33 cellular contexts compared by ENCODE assay signal in genomic region chr18:59318460-59318859, GRCh38. TPM values are rescaled to one million over a fixed set of nuclear protein-coding genes. Genes with fewer than 3 reads are reported as not detected.
"Had no signal": no experiment of that assay in that cellular context is flagged by ENCODE, and none has a peak within 500 bp of the region (broad histone marks: within the 10 kb centered on the region; RNA-seq: fewer than 3 reads in every experiment).

CPLX4 (minus strand) TSS chr18:59318649; CDS start chr18:59318462, 187 bp downstream.

- H3K4me2 ChIP-seq: smooth muscle cell had no signal

- DNase-seq: hippocampal formation; immature natural killer cell; kidney; left colon; left lung; lower lobe of right lung; mammary epithelial cell; mesenchymal stem cell; naive thymus-derived CD8-positive, alpha-beta T cell; occipital lobe; psoas muscle; right lobe of liver; stimulated activated CD4-positive, alpha-beta T cell treated with anti-CD3 and anti-CD28 coated beads, Interleukin-1b, Interleukin-23, amount 100 ng/mL, for 48 hours; stimulated activated CD4-positive, alpha-beta T cell treated with anti-CD3 and anti-CD28 coated beads, Interleukin-2, amount 100 ng/mL, for 48 hours; stimulated activated naive B cell treated with anti-CD40 and anti-IgM and Interleukin-4, amounts not matched to agents 10 μg/mL and 1 μg/mL and 100 μg/mL, for 72 hours; stimulated activated naive CD8-positive, alpha-beta T cell treated with anti-CD3 and anti-CD28 coated beads, Interleukin-15, Interleukin-2, amounts not matched to agents 100 U/mL and 50 U/mL, for 24 hours; stomach; testis; thyroid gland; transverse colon; upper lobe of right lung had no signal

- H3K27ac ChIP-seq: left lung, lower lobe of right lung, neutrophil, parathyroid adenoma, psoas muscle, right atrium auricular region, right lobe of liver, stomach, testis, thyroid gland, transverse colon, upper lobe of right lung had no signal

- FAIRE-seq: islet of Langerhans, kidney, urothelium cell line had no signal

- H2AFZ ChIP-seq: parathyroid adenoma had no signal

- H3K36me3 ChIP-seq: left lung, lower lobe of right lung, neutrophil, right atrium auricular region, right lobe of liver, stomach, thyroid gland, transverse colon, upper lobe of right lung had no signal

- H3K9me3 ChIP-seq: left lung, lower lobe of right lung, neutrophil, psoas muscle, right atrium auricular region, right lobe of liver, stomach, testis, thyroid gland, transverse colon, upper lobe of right lung had no signal

- H3K4me3 ChIP-seq: left lung, lower lobe of right lung, psoas muscle, right atrium auricular region, right lobe of liver, smooth muscle cell, stomach, testis, thyroid gland, transverse colon, upper lobe of right lung had no signal

- H3K9ac ChIP-seq: parathyroid adenoma had no signal

- H3K79me2 ChIP-seq: parathyroid adenoma had no signal

- H3K27me3 ChIP-seq: left lung, right atrium auricular region, right lobe of liver, stomach, testis, thyroid gland had no signal

- ATAC-seq: left colon; left lung; lower lobe of right lung; naive thymus-derived CD8-positive, alpha-beta T cell; psoas muscle; right lobe of liver; stimulated activated naive B cell treated with anti-CD40 and anti-IgM and Interleukin-4, amounts not matched to agents 10 μg/mL and 1 μg/mL and 100 μg/mL, for 72 hours; stimulated activated naive CD8-positive, alpha-beta T cell treated with anti-CD3 and anti-CD28 coated beads, Interleukin-15, Interleukin-2, amounts not matched to agents 100 U/mL and 50 U/mL, for 24 hours; upper lobe of right lung had no signal

- H3K4me1 ChIP-seq: left lung, lower lobe of right lung, parathyroid adenoma, psoas muscle, right atrium auricular region, right lobe of liver, stomach, testis, thyroid gland, transverse colon, upper lobe of right lung had no signal

RNA-seq across cellular contexts. Expression of gene CPLX4, which starts in this region (rescaled TPM):
- total RNA-seq: kidney; left colon; left lung; liver; lower lobe of right lung; mammary epithelial cell; mucosa of gallbladder; naive thymus-derived CD8-positive, alpha-beta T cell; neural crest cell; occipital lobe; osteocyte; posterior vena cava; psoas muscle; right atrium auricular region; skeletal muscle tissue; smooth muscle cell; stomach; thyroid gland; transverse colon; upper lobe of right lung had no signal
- polyA plus RNA-seq: immature natural killer cell; liver; mammary epithelial cell; naive thymus-derived CD8-positive, alpha-beta T cell; psoas muscle; smooth muscle cell; stomach had no signal
